In the genomic region with DNA sequence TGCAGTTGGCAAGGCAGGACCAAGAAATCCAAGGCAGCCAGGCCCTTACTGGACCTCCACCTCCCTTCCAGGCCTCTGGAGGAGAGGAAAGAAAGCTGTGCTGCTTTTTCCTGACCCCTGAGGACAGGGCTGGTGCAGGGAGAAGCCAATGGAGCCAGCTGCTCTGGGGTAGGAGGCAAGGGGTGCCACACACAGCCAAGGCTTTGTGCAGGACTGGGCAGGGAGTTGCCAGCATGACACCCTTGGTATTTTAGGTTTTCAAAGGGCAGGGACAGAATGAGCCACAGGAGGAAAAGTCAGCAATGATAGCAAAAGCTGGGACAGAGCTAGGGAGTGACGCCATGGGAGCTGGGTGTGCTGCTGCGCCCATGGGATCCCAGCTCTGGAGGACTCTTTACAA, we compare ENCODE assay signal across 19 cellular contexts. TPM values are rescaled to one million over a fixed set of nuclear protein-coding genes. Genes with fewer than 3 reads are reported as not detected.
"Had no signal": no experiment of that assay in that cellular context is flagged by ENCODE, and none has a peak within 500 bp of the region (broad histone marks: within the 10 kb centered on the region; RNA-seq: fewer than 3 reads in every experiment).

No MANE protein-coding gene starts in this region.

- FAIRE-seq: endometrium, islet of Langerhans, small intestine had no signal

- H3K4me1 ChIP-seq: lower lobe of right lung had no signal

- H3K4me3 Mint-ChIP-seq: stimulated activated naive CD8-positive, alpha-beta T cell treated with anti-CD3 and anti-CD28 coated beads, Interleukin-15, amount 100 ng/mL, for 72 hours; type B pancreatic cell had no signal

- H3K27ac Mint-ChIP-seq: type B pancreatic cell had no signal

- H3K27me3 Mint-ChIP-seq: naive B cell; stimulated activated naive CD8-positive, alpha-beta T cell treated with anti-CD3 and anti-CD28 coated beads, Interleukin-15, amount 100 ng/mL, for 72 hours; type B pancreatic cell had no signal

- H3K9me3 ChIP-seq: adrenal gland, lower lobe of right lung, neutrophil had no signal

- DNase-seq: activated CD4-positive, alpha-beta T cell treated with anti-CD3 and anti-CD28 coated beads, Interleukin-2, amount 50 U/mL, for 48 hours; activated gamma-delta T cell; activated T-cell treated with anti-CD3 and anti-CD28 coated beads, Interleukin-2, amount 50 U/mL, for 48 hours; dorsolateral prefrontal cortex; naive B cell; small intestine; stimulated activated CD4-positive, alpha-beta T cell treated with anti-CD3 and anti-CD28 coated beads, Interleukin-4, amount 100 ng/mL, for 24 hours; stimulated activated naive CD8-positive, alpha-beta T cell treated with anti-CD3 and anti-CD28 coated beads, Interleukin-15, amount 100 ng/mL, for 72 hours had no signal

- H3K4me3 ChIP-seq: adrenal gland, dorsolateral prefrontal cortex, lower lobe of right lung had no signal

- ATAC-seq: lower lobe of right lung, right cardiac atrium had no signal

- H3K27me3 ChIP-seq: adrenal gland, dorsolateral prefrontal cortex, neutrophil had no signal

- H3K27ac ChIP-seq: adrenal gland, dorsolateral prefrontal cortex, lower lobe of right lung, neutrophil, VCaP had no signal

- H3K9me3 Mint-ChIP-seq: naive B cell; stimulated activated naive CD8-positive, alpha-beta T cell treated with anti-CD3 and anti-CD28 coated beads, Interleukin-15, amount 100 ng/mL, for 72 hours; type B pancreatic cell had no signal

RNA-seq across cellular contexts. Expression of a gene that starts 36.3 kb away (rescaled TPM):
- total RNA-seq: left colon, lower lobe of right lung, right cardiac atrium, temporal lobe had no signal
- polyA plus RNA-seq: esophagus had no signal
